Comparison of ENCODE assay signal across 24 cellular contexts in genomic region chr20:50821257-50821921, GRCh38. TPM values are rescaled to one million over a fixed set of nuclear protein-coding genes. Genes with fewer than 3 reads are reported as not detected.
DNase-seq lines count a peak whose midpoint lies in the region; ATAC-seq, FAIRE-seq and TF ChIP-seq lines count a peak whose summit lies in the region.
"Had no signal": no experiment of that assay in that cellular context is flagged by ENCODE, and none has a peak within 500 bp of the region (broad histone marks: within the 10 kb centered on the region; RNA-seq: fewer than 3 reads in every experiment).

No MANE protein-coding gene starts in this region.

- no peaks in the 10 kb centered on the region for H3K9me3 ChIP-seq in CD4-positive, CD25-positive, alpha-beta regulatory T cell (ENCODE audit: control insufficient read depth in 2 of 2, low read length in 2 of 2)
- H3K9me3 ChIP-seq: testis, vagina had no signal

- no peak for FAIRE-seq in D721Med (lab: Jason Lieb, UNC)
- FAIRE-seq: RCC 7860 had no signal

- peak overlapping the region in 2 of 3 donors; percentile 4 to 17 for H3K27ac Mint-ChIP-seq in CD4-positive, CD25-positive, alpha-beta regulatory T cell
- H3K27ac Mint-ChIP-seq in IgD-negative memory B cell: peak overlapping the region; percentile 76 to 99 (median 95)
- peak overlapping the region; percentile 62 for H3K27ac Mint-ChIP-seq in activated CD8-positive, alpha-beta T cell treated with anti-CD3 and anti-CD28 coated beads, Interleukin-2, amount 10 ng/mL, durations not matched to agents 7 days and 5 days
- peak overlapping the region; percentile 74 to 80 for H3K27ac Mint-ChIP-seq in natural killer cell
- H3K27ac Mint-ChIP-seq: activated CD4-positive, alpha-beta memory T cell treated with anti-CD3 and anti-CD28 coated beads for 36 hours; activated naive CD4-positive, alpha-beta T cell treated with anti-CD3 and anti-CD28 coated beads, Interleukin-2, amount 50 U/mL, for 24 hours; CD14-positive monocyte; neural progenitor cell had no signal

- peaks cover 32% of the 10 kb centered on the region for H3K36me3 Mint-ChIP-seq in CD4-positive, CD25-positive, alpha-beta regulatory T cell
- H3K36me3 Mint-ChIP-seq in IgD-negative memory B cell (peaks cover 4% of the 10 kb centered on the region), natural killer cell (no peaks in the 10 kb centered on the region)
- peaks cover 38% of the 10 kb centered on the region for H3K36me3 Mint-ChIP-seq in activated CD8-positive, alpha-beta T cell treated with anti-CD3 and anti-CD28 coated beads, Interleukin-2, amount 10 ng/mL, durations not matched to agents 7 days and 5 days (ENCODE audit: low read depth)

- CTCF ChIA-PET in activated CD8-positive, alpha-beta T cell treated with anti-CD3 and anti-CD28 coated beads, Interleukin-2, amount 10 ng/mL, durations not matched to agents 7 days and 5 days (lab: Charles Lee): interaction anchor here (1.0 to 5.4 kb wide), 7 partner anchors 27 to 166 kb away, joined by 3 to 39 read pairs (median 4); partner anchors contain the start of genes ADNP and BCAS4

- peaks cover 13% of the 10 kb centered on the region for H3K4me1 ChIP-seq in CD4-positive, CD25-positive, alpha-beta regulatory T cell (ENCODE audit: control insufficient read depth, insufficient read depth, low read length, poor library complexity, severe bottlenecking)
- H3K4me1 ChIP-seq: neural progenitor cell had no signal

- peaks cover 4 to 22% (median 14%) of the 10 kb centered on the region in 4 donors for H3K4me1 Mint-ChIP-seq in CD4-positive, CD25-positive, alpha-beta regulatory T cell
- peaks cover 54 to 57% (median 54%) of the 10 kb centered on the region in 3 donors for H3K4me1 Mint-ChIP-seq in IgD-negative memory B cell
- peaks cover 53% of the 10 kb centered on the region for H3K4me1 Mint-ChIP-seq in activated CD8-positive, alpha-beta T cell treated with anti-CD3 and anti-CD28 coated beads, Interleukin-2, amount 10 ng/mL, durations not matched to agents 7 days and 5 days (ENCODE audit: low read depth)
- H3K4me1 Mint-ChIP-seq in natural killer cell: peaks cover 39 to 41% of the 10 kb centered on the region in 2 donors

- no peak for ATAC-seq in CD4-positive, CD25-positive, alpha-beta regulatory T cell (ENCODE audit: low read depth in 2 of 2)
- no peak for ATAC-seq in activated CD8-positive, alpha-beta T cell treated with anti-CD3 and anti-CD28 coated beads, Interleukin-2, amount 10 ng/mL, durations not matched to agents 7 days and 5 days
- ATAC-seq in natural killer cell: no peak
- ATAC-seq: foreskin keratinocyte, left ventricle myocardium superior, WTC11 had no signal

- DNase-seq in CD4-positive, CD25-positive, alpha-beta regulatory T cell: no peak
- no peak for DNase-seq in activated CD8-positive, alpha-beta T cell treated with anti-CD3 and anti-CD28 coated beads, Interleukin-2, amount 10 ng/mL, durations not matched to agents 7 days and 5 days
- DNase-seq in natural killer cell (no peak), islet precursor cell (no peak), NK-92 (lab: John Stamatoyannopoulos, UW; ENCODE audit: unreplicated experiment) (no peak), D721Med (ENCODE audit: insufficient read length, low spot score) (no peak)
- no peak for DNase-seq in activated CD4-positive, alpha-beta T cell treated with anti-CD3 and anti-CD28 coated beads, Interleukin-2, amount 50 U/mL, for 4 hours
- DNase-seq: activated CD4-positive, alpha-beta memory T cell treated with anti-CD3 and anti-CD28 coated beads for 36 hours; effector CD4-positive, alpha-beta T cell; erythroblast; foreskin keratinocyte; left ventricle myocardium superior; NCI-H2081 treated with DMSO at 0.1 percent for 48 hours; NCI-H510A; NK-92 treated with Interleukin-12 subunit alpha and Interleukin-12 subunit beta, amount 100 ng/mL, for 24 hours; testis had no signal

- no peak overlapping the region for H3K4me3 ChIP-seq in CD4-positive, CD25-positive, alpha-beta regulatory T cell (ENCODE audit: low read depth, low read length)
- H3K4me3 ChIP-seq: neural progenitor cell, SK-N-MC, testis, vagina had no signal

- H3K4me3 Mint-ChIP-seq in CD4-positive, CD25-positive, alpha-beta regulatory T cell: no peak overlapping the region
- H3K4me3 Mint-ChIP-seq in IgD-negative memory B cell: peak overlapping the region; percentile 21 to 86 (median 72)
- no peak overlapping the region for H3K4me3 Mint-ChIP-seq in activated CD8-positive, alpha-beta T cell treated with anti-CD3 and anti-CD28 coated beads, Interleukin-2, amount 10 ng/mL, durations not matched to agents 7 days and 5 days
- no peak overlapping the region for H3K4me3 Mint-ChIP-seq in natural killer cell
- H3K4me3 Mint-ChIP-seq: activated CD4-positive, alpha-beta memory T cell treated with anti-CD3 and anti-CD28 coated beads for 36 hours; activated naive CD4-positive, alpha-beta T cell treated with anti-CD3 and anti-CD28 coated beads, Interleukin-2, amount 50 U/mL, for 24 hours; CD14-positive monocyte; neural progenitor cell; WTC11 had no signal

- no peaks in the 10 kb centered on the region for H3K36me3 ChIP-seq in CD4-positive, CD25-positive, alpha-beta regulatory T cell (ENCODE audit: control insufficient read depth, insufficient read depth, low read length)
- H3K36me3 ChIP-seq: neural progenitor cell, vagina had no signal

- peaks cover 0 to 2% (median 0%) of the 10 kb centered on the region in 7 donors for H3K9me3 Mint-ChIP-seq in CD4-positive, CD25-positive, alpha-beta regulatory T cell
- H3K9me3 Mint-ChIP-seq in IgD-negative memory B cell (no peaks in the 10 kb centered on the region), natural killer cell (peaks cover 0 to 2% of the 10 kb centered on the region in 2 donors)
- no peaks in the 10 kb centered on the region for H3K9me3 Mint-ChIP-seq in activated CD8-positive, alpha-beta T cell treated with anti-CD3 and anti-CD28 coated beads, Interleukin-2, amount 10 ng/mL, durations not matched to agents 7 days and 5 days (ENCODE audit: insufficient read depth)
- H3K9me3 Mint-ChIP-seq: activated CD4-positive, alpha-beta memory T cell treated with anti-CD3 and anti-CD28 coated beads for 36 hours; activated naive CD4-positive, alpha-beta T cell treated with anti-CD3 and anti-CD28 coated beads, Interleukin-2, amount 50 U/mL, for 24 hours; neural progenitor cell had no signal

- no peaks in the 10 kb centered on the region for H3K27me3 ChIP-seq in CD4-positive, CD25-positive, alpha-beta regulatory T cell (ENCODE audit: control insufficient read depth, insufficient read depth, low read length)
- H3K27me3 ChIP-seq: foreskin keratinocyte, neural progenitor cell, testis, vagina had no signal

- H3K27ac ChIP-seq in CD4-positive, CD25-positive, alpha-beta regulatory T cell (ENCODE audit: insufficient read depth, low read length, poor library complexity, severe bottlenecking): no peak overlapping the region
- H3K27ac ChIP-seq: foreskin keratinocyte, neural progenitor cell, SK-N-MC, testis, vagina had no signal

- TF ChIP-seq CTCF in natural killer cell (IDR thresholded peaks at IDR 0.05): no peak
- TF ChIP-seq CTCF in D721Med (IDR thresholded peaks at IDR 0.05; ENCODE audit: insufficient read depth, missing control alignments): no peak

- H3K27me3 Mint-ChIP-seq in CD4-positive, CD25-positive, alpha-beta regulatory T cell: no peaks in the 10 kb centered on the region
- H3K27me3 Mint-ChIP-seq in IgD-negative memory B cell (no peaks in the 10 kb centered on the region), natural killer cell (ENCODE audit: low read depth in 2 of 2) (no peaks in the 10 kb centered on the region)
- no peaks in the 10 kb centered on the region for H3K27me3 Mint-ChIP-seq in activated CD8-positive, alpha-beta T cell treated with anti-CD3 and anti-CD28 coated beads, Interleukin-2, amount 10 ng/mL, durations not matched to agents 7 days and 5 days (ENCODE audit: low read depth)
- H3K27me3 Mint-ChIP-seq: activated CD4-positive, alpha-beta memory T cell treated with anti-CD3 and anti-CD28 coated beads for 36 hours; activated naive CD4-positive, alpha-beta T cell treated with anti-CD3 and anti-CD28 coated beads, Interleukin-2, amount 50 U/mL, for 24 hours had no signal

- POLR2A ChIA-PET in activated CD8-positive, alpha-beta T cell treated with anti-CD3 and anti-CD28 coated beads, Interleukin-2, amount 10 ng/mL, durations not matched to agents 7 days and 5 days (lab: Charles Lee): interaction anchor here (1.4 kb wide), 1 partner anchor 27 kb away, joined by 7 read pairs; the partner anchor contains the start of gene BCAS4

- intact Hi-C loops in natural killer cell (cut with micrococcal nuclease): no loop called here

RNA-seq across cellular contexts. Expression of gene BCAS4, which starts 26.5 kb away (rescaled TPM):
- total RNA-seq in CD4-positive, CD25-positive, alpha-beta regulatory T cell: 8.0 TPM
- polyA plus RNA-seq in CD4-positive, CD25-positive, alpha-beta regulatory T cell: 10 to 100 TPM in 3 of 4 donors, 1 to 10 TPM in 1; 8.5 to 17.6 (median 15.5) TPM
- polyA plus RNA-seq in IgD-negative memory B cell: 118 TPM
- 10 to 100 TPM; 29.3 to 32.6 TPM for total RNA-seq in activated CD8-positive, alpha-beta T cell treated with anti-CD3 and anti-CD28 coated beads, Interleukin-2, amount 10 ng/mL, durations not matched to agents 7 days and 5 days
- total RNA-seq in natural killer cell: 10 to 100 TPM in 2 of 3 donors, 1 to 10 TPM in 1; 7.7 to 13.5 (median 10.5) TPM

Comparison
In these comparisons a context has a peak if more than half of its experiments do, and no peak if none do; other contexts are left out.
1. H3K27ac Mint-ChIP-seq: peak in every context shown above with its lines; median percentile 95 in IgD-negative memory B cell; 77 in natural killer cell; 62 in activated CD8-positive, alpha-beta T cell treated with anti-CD3 and anti-CD28 coated beads, Interleukin-2, amount 10 ng/mL, durations not matched to agents 7 days and 5 days; 10 in CD4-positive, CD25-positive, alpha-beta regulatory T cell.
2. H3K4me3 Mint-ChIP-seq: peak in IgD-negative memory B cell (4 of 4); none in CD4-positive, CD25-positive, alpha-beta regulatory T cell (0 of 4), activated CD8-positive, alpha-beta T cell treated with anti-CD3 and anti-CD28 coated beads, Interleukin-2, amount 10 ng/mL, durations not matched to agents 7 days and 5 days (single experiment) and natural killer cell (single experiment).